ENCODE assay signal across 8 cellular contexts in genomic region chr5:80254767-80255424, GRCh38. TPM values are rescaled to one million over a fixed set of nuclear protein-coding genes. Genes with fewer than 3 reads are reported as not detected.
DNase-seq lines count a peak whose midpoint lies in the region; ATAC-seq and TF ChIP-seq lines count a peak whose summit lies in the region.

No MANE protein-coding gene starts in this region.

- peak overlapping the region; percentile 63 for H3K27ac ChIP-seq in A673 (ENCODE audit: low read depth, low read length, poor library complexity, severe bottlenecking)
- H3K27ac ChIP-seq in RWPE2 (ENCODE audit: poor library complexity, severe bottlenecking) = peak overlapping the region; percentile 47
- peak overlapping the region; percentile 94 for H3K27ac ChIP-seq in duodenal mucosa (ENCODE audit: low read depth, low read length)
- H3K27ac ChIP-seq in thoracic aorta = peak overlapping the region; percentile 84 to 90

- CTCF ChIA-PET in A673 (lab: Charles Lee) = no interaction called here

- DNase-seq in A673 (ENCODE audit: low spot score) (no peak), RWPE2 (ENCODE audit: low spot score) (no peak), medulla oblongata (ENCODE audit: extremely low spot score) (peak; percentile 62), thoracic aorta (ENCODE audit: low spot score) (no peak)

- TF ChIP-seq CTCF in A673 (conservative IDR thresholded peaks at IDR 0.05; ENCODE audit: low read depth, low read length) (no peak), RWPE2 (IDR thresholded peaks at IDR 0.05; ENCODE audit: poor library complexity, severe bottlenecking) (no peak), thoracic aorta (IDR thresholded peaks at IDR 0.05) (no peak)

- H3K36me3 ChIP-seq in A673 (ENCODE audit: insufficient read depth, low read length, poor library complexity, severe bottlenecking) = no peaks in the 10 kb centered on the region
- no peaks in the 10 kb centered on the region for H3K36me3 ChIP-seq in RWPE2 (ENCODE audit: low read depth)
- H3K36me3 ChIP-seq in duodenal mucosa (ENCODE audit: control insufficient read depth in 1 of 2, insufficient read depth in 2 of 2, low read length in 2 of 2) = no peaks in the 10 kb centered on the region
- no peaks in the 10 kb centered on the region for H3K36me3 ChIP-seq in thoracic aorta

- no peaks in the 10 kb centered on the region for H3K27me3 ChIP-seq in A673 (replicated peaks; ENCODE audit: insufficient read depth, low read depth, low read length, poor library complexity)
- H3K27me3 ChIP-seq in RWPE2 (ENCODE audit: insufficient read depth, poor library complexity, severe bottlenecking) = no peaks in the 10 kb centered on the region
- H3K27me3 ChIP-seq in duodenal mucosa (ENCODE audit: control insufficient read depth in 1 of 2, insufficient read depth in 2 of 2, low read length in 2 of 2) = no peaks in the 10 kb centered on the region
- H3K27me3 ChIP-seq in thoracic aorta (replicated peaks; ENCODE audit: insufficient read depth) = no peaks in the 10 kb centered on the region

- H3K9ac ChIP-seq in duodenal mucosa (ENCODE audit: low read depth in 1 of 2, low read length in 2 of 2) = peak overlapping the region; percentile 76 to 79

- BruUV-seq in A673 (replicated peaks; lab: Mats Ljungman, UMichigan) = TSS peak; percentile 47

- POLR2A ChIA-PET in A673 (lab: Charles Lee; ENCODE audit: low non-redundant PET) = interaction anchor here (0.6 kb wide), 1 partner anchor 279 kb away, joined by 3 read pairs; no protein-coding TSS in a partner anchor

- intact Hi-C loops in A673 (cut with micrococcal nuclease; ENCODE audit: unreplicated experiment) = no loop called here

- H3K9me3 ChIP-seq in A673 (ENCODE audit: low read depth, low read length, poor library complexity, severe bottlenecking) (no peaks in the 10 kb centered on the region), RWPE2 (ENCODE audit: severe bottlenecking) (no peaks in the 10 kb centered on the region), duodenal mucosa (ENCODE audit: control insufficient read depth in 1 of 2, low read length in 2 of 2) (no peaks in the 10 kb centered on the region), thoracic aorta (no peaks in the 10 kb centered on the region)

- peaks cover 19% of the 10 kb centered on the region for H3K4me1 ChIP-seq in A673 (ENCODE audit: insufficient read depth, low read length, poor library complexity, severe bottlenecking)
- H3K4me1 ChIP-seq in RWPE2 (ENCODE audit: insufficient read depth, poor library complexity, severe bottlenecking) = peaks cover 6% of the 10 kb centered on the region
- H3K4me1 ChIP-seq in duodenal mucosa (ENCODE audit: control insufficient read depth in 1 of 2, insufficient read depth in 2 of 2, low read length in 2 of 2) = peaks cover 51 to 52% of the 10 kb centered on the region in 2 donors
- H3K4me1 ChIP-seq in thoracic aorta (ENCODE audit: control insufficient read depth in 1 of 2, low read depth in 2 of 2) = peaks cover 4 to 30% of the 10 kb centered on the region in 2 donors

- ATAC-seq in GM18870 (IDR thresholded peaks at IDR 0.05; ENCODE audit: unreplicated experiment) = peak; percentile 4
- ATAC-seq in RWPE2 (ENCODE audit: low read depth) = peak; percentile 42
- ATAC-seq in thoracic aorta (ENCODE audit: insufficient number of reproducible peaks, low FRiP score, low read depth) = no peak
- no peak for ATAC-seq in GM21723 (IDR thresholded peaks at IDR 0.05; ENCODE audit: unreplicated experiment)
- no peak for ATAC-seq in GM18907 (IDR thresholded peaks at IDR 0.05; ENCODE audit: unreplicated experiment)

- H3K4me3 ChIP-seq in A673 (ENCODE audit: low read depth, low read length, poor library complexity, severe bottlenecking) (peak overlapping the region; percentile 69), RWPE2 (ENCODE audit: severe bottlenecking) (peak overlapping the region; percentile 75), duodenal mucosa (ENCODE audit: low read depth in 1 of 2, low read length in 2 of 2) (peak overlapping the region; percentile 90 to 93), thoracic aorta (peak overlapping the region; percentile 88)

RNA-seq across cellular contexts. Expression of gene SERINC5, which starts 1.0 kb away (rescaled TPM):
- total RNA-seq in A673 (2021) (20.6 and 21.0 TPM in 2 replicates), thoracic aorta (10 to 100 TPM; 12.8 to 13.9 TPM)

Comparison
In these comparisons a context has a peak if more than half of its experiments do, and no peak if none do; other contexts are left out.
1. ATAC-seq: peak in GM18870 (single experiment) and RWPE2 (single experiment); none in thoracic aorta (single experiment), GM21723 (single experiment) and GM18907 (single experiment).
2. Peak in every context shown above with its lines, with median percentiles within 50 percentile points of each other: H3K27ac ChIP-seq and H3K4me3 ChIP-seq.